1 cellular context compared by ENCODE assay signal in genomic region chr12:75944097-75944904, GRCh38.
TF ChIP-seq lines count a peak whose summit lies in the region.

No MANE protein-coding gene starts in this region.

TF ChIP-seq in WTC11, 78 proteins besides CTCF, POLR2A, EP300 and RAD21 (continued from another document):
- TF ChIP-seq, protein P1, sequence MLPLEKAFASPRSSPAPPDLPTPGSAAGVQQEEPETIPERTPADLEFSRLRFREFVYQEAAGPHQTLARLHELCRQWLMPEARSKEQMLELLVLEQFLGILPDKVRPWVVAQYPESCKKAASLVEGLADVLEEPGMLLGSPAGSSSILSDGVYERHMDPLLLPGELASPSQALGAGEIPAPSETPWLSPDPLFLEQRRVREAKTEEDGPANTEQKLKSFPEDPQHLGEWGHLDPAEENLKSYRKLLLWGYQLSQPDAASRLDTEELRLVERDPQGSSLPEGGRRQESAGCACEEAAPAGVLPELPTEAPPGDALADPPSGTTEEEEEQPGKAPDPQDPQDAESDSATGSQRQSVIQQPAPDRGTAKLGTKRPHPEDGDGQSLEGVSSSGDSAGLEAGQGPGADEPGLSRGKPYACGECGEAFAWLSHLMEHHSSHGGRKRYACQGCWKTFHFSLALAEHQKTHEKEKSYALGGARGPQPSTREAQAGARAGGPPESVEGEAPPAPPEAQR (CRISPR knock-in tag; IDR thresholded peaks at IDR 0.05), result peak; percentile 80; the same call in 1 of the 2 replicates
- TF ChIP-seq ELF4 (CRISPR knock-in tag; IDR thresholded peaks at IDR 0.05; ENCODE audit: low read depth), result no peak
